In genomic region chr9:73683862-73684591, GRCh38 we compare ENCODE assay signal across 8 cellular contexts.
A peak's percentile ranks its signal among the peaks of the same experiment; 100 is the strongest.
DNase-seq lines count a peak whose midpoint lies in the region; ATAC-seq and TF ChIP-seq lines count a peak whose summit lies in the region.

No MANE protein-coding gene starts in this region.

- H3K4me2 ChIP-seq in hepatocyte = no peak overlapping the region

- H3K4me3 ChIP-seq in hepatocyte (no peak overlapping the region), lower lobe of right lung (no peak overlapping the region)

- H3K36me3 ChIP-seq in hepatocyte (replicated peaks; ENCODE audit: insufficient read depth, low read depth) (no peaks in the 10 kb centered on the region), lower lobe of right lung (no peaks in the 10 kb centered on the region)

- H2AFZ ChIP-seq in hepatocyte = no peak overlapping the region

- POLR2A ChIA-PET in RWPE1 (lab: Yijun Ruan, JAX; ENCODE audit: low non-redundant PET) = no interaction called here

- DNase-seq in GM10266 (ENCODE audit: extremely low spot score) (no peak), RWPE1 (ENCODE audit: low spot score) (peak; percentile 50), hepatocyte (ENCODE audit: low spot score) (peak; percentile 46), lower lobe of right lung (no peak)

- H3K9me3 ChIP-seq in hepatocyte (ENCODE audit: low read depth) (no peaks in the 10 kb centered on the region), lower lobe of right lung (no peaks in the 10 kb centered on the region)

- H3K4me1 ChIP-seq in hepatocyte (ENCODE audit: insufficient read depth) (no peaks in the 10 kb centered on the region), lower lobe of right lung (no peaks in the 10 kb centered on the region)

- CTCF ChIA-PET in RWPE1 (lab: Yijun Ruan, JAX) = interaction anchor here (0.7 to 1.6 kb wide), 10 partner anchors 9 to 1105 kb away, joined by 3 to 6 read pairs (median 4); no protein-coding TSS in a partner anchor

- H3K9me2 ChIP-seq in hepatocyte (replicated peaks; ENCODE audit: insufficient read depth) = no peaks in the 10 kb centered on the region

- H4K20me1 ChIP-seq in hepatocyte (ENCODE audit: insufficient read depth, poor library complexity, severe bottlenecking) = no peaks in the 10 kb centered on the region

- TF ChIP-seq CTCF in GM10266 (IDR thresholded peaks at IDR 0.05; ENCODE audit: control insufficient read depth, insufficient read depth, low read depth, missing control alignments) (peak; percentile 53), RWPE1 (conservative IDR thresholded peaks at IDR 0.05; ENCODE audit: low read depth) (peak; percentile 45), hepatocyte (IDR thresholded peaks at IDR 0.05; ENCODE audit: poor library complexity) (peak; percentile 75), lower lobe of right lung (IDR thresholded peaks at IDR 0.05) (no peak)

- H3K27me3 ChIP-seq in hepatocyte = no peaks in the 10 kb centered on the region
- H3K27me3 ChIP-seq in lower lobe of right lung (ENCODE audit: low read depth) = no peaks in the 10 kb centered on the region

- peak; percentile 68 for ATAC-seq in HG03175 (IDR thresholded peaks at IDR 0.05; ENCODE audit: unreplicated experiment)
- no peak for ATAC-seq in HG02852 (IDR thresholded peaks at IDR 0.05; ENCODE audit: unreplicated experiment)
- no peak for ATAC-seq in lower lobe of right lung
- no peak for ATAC-seq in HG02571 (IDR thresholded peaks at IDR 0.05; ENCODE audit: unreplicated experiment)
- no peak for ATAC-seq in HG02623 (IDR thresholded peaks at IDR 0.05; ENCODE audit: unreplicated experiment)

- H3K79me2 ChIP-seq in hepatocyte = no peaks in the 10 kb centered on the region

- H3K27ac ChIP-seq in RWPE1 (no peak overlapping the region), hepatocyte (no peak overlapping the region), lower lobe of right lung (no peak overlapping the region)

- intact Hi-C loops in lower lobe of right lung (cut with DNase I) = no loop called here

Comparison
In these comparisons a context has a peak if more than half of its experiments do, and no peak if none do; other contexts are left out.
1. DNase-seq: peak in RWPE1 (single experiment) and hepatocyte (single experiment); none in GM10266 (single experiment) and lower lobe of right lung (single experiment).